ENCODE assay signal across 8 cellular contexts in genomic region chr14:101980700-101981099, GRCh38. TPM values are rescaled to one million over a fixed set of nuclear protein-coding genes. Genes with fewer than 3 reads are reported as not detected.
A peak's percentile ranks its signal among the peaks of the same experiment; 100 is the strongest.
DNase-seq lines count a peak whose midpoint lies in the region; ATAC-seq and TF ChIP-seq lines count a peak whose summit lies in the region.

No MANE protein-coding gene starts in this region.

- H3K27me3 ChIP-seq in gastrocnemius medialis: no peaks in the 10 kb centered on the region

- ATAC-seq in HG03045 (IDR thresholded peaks at IDR 0.05; ENCODE audit: unreplicated experiment) (peak; percentile 77), gastrocnemius medialis (peak; percentile 100)

- peak overlapping the region; percentile 54 for H3K27ac Mint-ChIP-seq in activated naive CD4-positive, alpha-beta T cell treated with anti-CD3 and anti-CD28 coated beads for 36 hours

- H3K27me3 Mint-ChIP-seq in activated naive CD4-positive, alpha-beta T cell treated with anti-CD3 and anti-CD28 coated beads for 36 hours (ENCODE audit: low read depth): no peaks in the 10 kb centered on the region

- no peak for DNase-seq in activated naive CD4-positive, alpha-beta T cell treated with anti-CD3 and anti-CD28 coated beads for 36 hours
- no peak for DNase-seq in activated naive CD4-positive, alpha-beta T cell treated with Interleukin-2 at 50 U/mL for 16 hours
- peak; percentile 98 for DNase-seq in RPMI7951 (ENCODE audit: low read depth)
- DNase-seq in fibroblast of mammary gland (ENCODE audit: low read depth): peak; percentile 99
- DNase-seq in gastrocnemius medialis: peak; percentile 87 to 92
- no peak for DNase-seq in OCI-M2 (lab: John Stamatoyannopoulos, UW; ENCODE audit: unreplicated experiment)
- no peak for DNase-seq in SK-N-DZ (ENCODE audit: low spot score)

- no peaks in the 10 kb centered on the region for H3K9me3 Mint-ChIP-seq in activated naive CD4-positive, alpha-beta T cell treated with anti-CD3 and anti-CD28 coated beads for 36 hours

- peaks cover 5% of the 10 kb centered on the region for H3K4me1 Mint-ChIP-seq in activated naive CD4-positive, alpha-beta T cell treated with anti-CD3 and anti-CD28 coated beads for 36 hours (ENCODE audit: low read depth)

- H3K36me3 Mint-ChIP-seq in activated naive CD4-positive, alpha-beta T cell treated with anti-CD3 and anti-CD28 coated beads for 36 hours (ENCODE audit: low read depth): peaks cover 33% of the 10 kb centered on the region

- H3K4me1 ChIP-seq in gastrocnemius medialis: peaks cover 11 to 14% of the 10 kb centered on the region in 2 donors

- in situ Hi-C loops in gastrocnemius medialis (cut with MboI; ENCODE audit: low sequenced_read_pairs in 4 of 4): no loop called here

- H3K27ac ChIP-seq in gastrocnemius medialis: peak overlapping the region; percentile 75 to 88 (median 84)

- no peak for TF ChIP-seq CTCF in fibroblast of mammary gland (conservative IDR thresholded peaks at IDR 0.05; ENCODE audit: control insufficient read depth, insufficient read depth, low read depth, low read length)
- no peak for TF ChIP-seq CTCF in gastrocnemius medialis (IDR thresholded peaks at IDR 0.05 in 4 of 5, conservative IDR thresholded peaks at IDR 0.05 in 1 of 5)

- H3K4me3 ChIP-seq in fibroblast of mammary gland (ENCODE audit: control insufficient read depth, low read depth, low read length): no peak overlapping the region
- no peak overlapping the region for H3K4me3 ChIP-seq in gastrocnemius medialis

- intact Hi-C loops in activated naive CD4-positive, alpha-beta T cell treated with anti-CD3 and anti-CD28 coated beads for 36 hours (cut with micrococcal nuclease): no loop called here
- intact Hi-C loops in gastrocnemius medialis (cut with DNase I; ENCODE audit: low total_unique reads): loop anchor here (1.0 kb wide), 1 partner anchor 8 kb away; no protein-coding TSS in a partner anchor

- CTCF ChIA-PET in activated naive CD4-positive, alpha-beta T cell treated with anti-CD3 and anti-CD28 coated beads for 36 hours (lab: Charles Lee): no interaction called here

- peaks cover 0 to 68% of the 10 kb centered on the region in 2 donors for H3K36me3 ChIP-seq in gastrocnemius medialis

- no peak for TF ChIP-seq POLR2A in gastrocnemius medialis (IDR thresholded peaks at IDR 0.05)

- H3K4me3 Mint-ChIP-seq in activated naive CD4-positive, alpha-beta T cell treated with anti-CD3 and anti-CD28 coated beads for 36 hours: no peak overlapping the region

- H3K9me3 ChIP-seq in gastrocnemius medialis: no peaks in the 10 kb centered on the region

RNA-seq across cellular contexts. Expression of gene DYNC1H1, which starts 16.3 kb away (rescaled TPM):
- 100 to 1,000 TPM; 207 to 208 TPM for total RNA-seq in activated naive CD4-positive, alpha-beta T cell treated with anti-CD3 and anti-CD28 coated beads for 36 hours
- total RNA-seq in RPMI7951 (2014; rRNA removed; shearing (Covaris generic)): 167 and 171 TPM in 2 replicates
- total RNA-seq in gastrocnemius medialis: 100 to 1,000 TPM; 486 to 737 (median 718) TPM
- 86.0 and 102 TPM in 2 replicates for polyA plus RNA-seq in SK-N-DZ (2014; cell fraction: cytosol; rRNA removed)
- polyA plus RNA-seq in SK-N-DZ (2014; cell fraction: nucleus; rRNA removed): 93.2 and 101 TPM in 2 replicates

Comparison
In these comparisons a context has a peak if more than half of its experiments do, and no peak if none do; other contexts are left out.
1. DNase-seq: peak in RPMI7951 (single experiment), fibroblast of mammary gland (single experiment) and gastrocnemius medialis (2 of 2); none in activated naive CD4-positive, alpha-beta T cell treated with anti-CD3 and anti-CD28 coated beads for 36 hours (single experiment), activated naive CD4-positive, alpha-beta T cell treated with Interleukin-2 at 50 U/mL for 16 hours (single experiment), OCI-M2 (single experiment) and SK-N-DZ (single experiment).